Comparison of ENCODE assay signal across 8 cellular contexts in the genomic region with DNA sequence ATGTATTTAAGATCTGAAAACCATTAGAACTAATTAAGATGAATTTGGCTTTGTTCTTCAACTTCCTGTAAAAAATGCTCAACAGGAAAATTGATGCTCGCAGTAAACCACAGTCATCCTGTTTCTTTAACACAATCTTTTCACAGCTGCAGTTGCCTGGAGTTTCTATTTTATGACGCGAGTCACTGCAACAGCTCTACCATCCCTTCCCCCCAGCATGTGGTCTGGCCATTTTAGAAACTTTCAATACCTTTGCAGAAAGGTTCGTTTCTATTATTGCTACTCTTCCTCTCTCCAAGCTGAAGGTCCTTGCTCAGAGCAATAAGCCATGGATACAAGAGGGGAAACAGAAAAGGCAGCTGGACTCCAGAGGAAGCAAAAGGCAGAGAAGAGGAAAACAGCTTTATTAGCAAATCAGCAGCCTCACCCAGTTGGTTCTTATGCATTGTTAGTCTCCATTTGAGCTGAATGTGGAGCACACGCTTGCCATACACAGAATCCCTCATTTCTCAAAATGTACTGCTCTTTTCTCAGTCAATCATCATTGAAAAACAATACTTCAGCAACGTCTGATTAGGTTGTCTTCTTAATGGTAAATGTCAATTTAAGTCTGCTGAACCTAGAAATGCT. TPM values are rescaled to one million over a fixed set of nuclear protein-coding genes. Genes with fewer than 3 reads are reported as not detected.
A peak's percentile ranks its signal among the peaks of the same experiment; 100 is the strongest.
DNase-seq lines count a peak whose midpoint lies in the region; ATAC-seq and TF ChIP-seq lines count a peak whose summit lies in the region.

No MANE protein-coding gene starts in this region.

- intact Hi-C loops in upper lobe of right lung (cut with DNase I) (no loop called here), Calu3 (cut with micrococcal nuclease; ENCODE audit: unreplicated experiment) (no loop called here)

- peak overlapping the region; percentile 60 for H3K9ac ChIP-seq in GM23248

- TF ChIP-seq CTCF in GM10266 (IDR thresholded peaks at IDR 0.05; ENCODE audit: control insufficient read depth, insufficient read depth, low read depth, missing control alignments) (no peak), endothelial cell (IDR thresholded peaks at IDR 0.05; ENCODE audit: unreplicated experiment) (no peak), nephron (IDR thresholded peaks at IDR 0.05; ENCODE audit: unreplicated experiment in 3 of 3) (no peak), upper lobe of right lung (IDR thresholded peaks at IDR 0.05) (no peak), Calu3 (IDR thresholded peaks at IDR 0.05; ENCODE audit: unreplicated experiment) (no peak)

- H3K27ac Mint-ChIP-seq in activated CD4-positive, alpha-beta T cell treated with anti-CD3 and anti-CD28 coated beads, Interleukin-2, amount 10 ng/mL, durations not matched to agents 7 days and 5 days, result peak overlapping the region; percentile 99
- H3K27ac Mint-ChIP-seq in endothelial cell (ENCODE audit: unreplicated experiment) (peak overlapping the region; percentile 100), nephron (peak overlapping the region; percentile 79 to 94 (median 90)), Calu3 (ENCODE audit: unreplicated experiment) (no peak overlapping the region)

- POLR2A ChIA-PET in activated CD4-positive, alpha-beta T cell treated with anti-CD3 and anti-CD28 coated beads, Interleukin-2, amount 10 ng/mL, durations not matched to agents 7 days and 5 days (lab: Charles Lee), result interaction anchor here (0.6 to 5.4 kb wide), 5 partner anchors 15 to 615 kb away, joined by 3 to 53 read pairs (median 4); no protein-coding TSS in a partner anchor

- peaks cover 43% of the 10 kb centered on the region for H3K79me2 ChIP-seq in GM23248 (ENCODE audit: insufficient read depth)

- H3K4me2 ChIP-seq in GM23248 (ENCODE audit: unreplicated experiment), result peak overlapping the region; percentile 74

- peaks cover 54% of the 10 kb centered on the region for H3F3A ChIP-seq in GM23248 (ENCODE audit: insufficient read depth)

- H3K27me3 ChIP-seq in GM23248 (replicated peaks; ENCODE audit: insufficient read depth), result no peaks in the 10 kb centered on the region
- H3K27me3 ChIP-seq in upper lobe of right lung, result no peaks in the 10 kb centered on the region

- H3K27ac ChIP-seq in GM23248, result peak overlapping the region; percentile 71
- H3K27ac ChIP-seq in upper lobe of right lung, result peak overlapping the region; percentile 85

- no peaks in the 10 kb centered on the region for H3K9me3 ChIP-seq in GM23248 (ENCODE audit: low read depth)
- H3K9me3 ChIP-seq in upper lobe of right lung, result no peaks in the 10 kb centered on the region

- H3K36me3 Mint-ChIP-seq in activated CD4-positive, alpha-beta T cell treated with anti-CD3 and anti-CD28 coated beads, Interleukin-2, amount 10 ng/mL, durations not matched to agents 7 days and 5 days (ENCODE audit: low read depth), result peaks cover 79% of the 10 kb centered on the region
- peaks cover 3% of the 10 kb centered on the region for H3K36me3 Mint-ChIP-seq in endothelial cell (ENCODE audit: low read depth, unreplicated experiment)
- no peaks in the 10 kb centered on the region for H3K36me3 Mint-ChIP-seq in nephron (ENCODE audit: low read depth)
- no peaks in the 10 kb centered on the region for H3K36me3 Mint-ChIP-seq in Calu3 (ENCODE audit: insufficient read depth, unreplicated experiment)

- H3K4me1 Mint-ChIP-seq in activated CD4-positive, alpha-beta T cell treated with anti-CD3 and anti-CD28 coated beads, Interleukin-2, amount 10 ng/mL, durations not matched to agents 7 days and 5 days, result peaks cover 54% of the 10 kb centered on the region
- H3K4me1 Mint-ChIP-seq in endothelial cell (ENCODE audit: unreplicated experiment), result peaks cover 57% of the 10 kb centered on the region
- peaks cover 63% of the 10 kb centered on the region for H3K4me1 Mint-ChIP-seq in nephron
- peaks cover 7% of the 10 kb centered on the region for H3K4me1 Mint-ChIP-seq in Calu3 (ENCODE audit: low read depth, unreplicated experiment)

- peaks cover 68% of the 10 kb centered on the region for H3K4me1 ChIP-seq in GM23248 (ENCODE audit: insufficient read depth)
- peaks cover 27% of the 10 kb centered on the region for H3K4me1 ChIP-seq in upper lobe of right lung

- H3K9me2 ChIP-seq in GM23248 (ENCODE audit: insufficient read depth), result no peaks in the 10 kb centered on the region

- H3K36me3 ChIP-seq in GM23248 (ENCODE audit: low read depth) (no peaks in the 10 kb centered on the region), upper lobe of right lung (no peaks in the 10 kb centered on the region)

- peak overlapping the region; percentile 88 for H3K4me3 Mint-ChIP-seq in activated CD4-positive, alpha-beta T cell treated with anti-CD3 and anti-CD28 coated beads, Interleukin-2, amount 10 ng/mL, durations not matched to agents 7 days and 5 days
- peak overlapping the region; percentile 6 for H3K4me3 Mint-ChIP-seq in endothelial cell (ENCODE audit: unreplicated experiment)
- peak overlapping the region; percentile 27 to 48 (median 45) for H3K4me3 Mint-ChIP-seq in nephron
- no peak overlapping the region for H3K4me3 Mint-ChIP-seq in Calu3 (ENCODE audit: low read depth, unreplicated experiment)

- peak overlapping the region; percentile 70 for H2AFZ ChIP-seq in GM23248

- CTCF ChIA-PET in activated CD4-positive, alpha-beta T cell treated with anti-CD3 and anti-CD28 coated beads, Interleukin-2, amount 10 ng/mL, durations not matched to agents 7 days and 5 days (lab: Charles Lee), result interaction anchor here (0.9 to 10.9 kb wide), 9 partner anchors 10 to 99 kb away, joined by 3 to 91 read pairs (median 4); no protein-coding TSS in a partner anchor
- CTCF ChIA-PET in Calu3 (lab: Charles Lee), result interaction anchor here (1.0 to 1.1 kb wide), 2 partner anchors 15 to 131 kb away, joined by 3 read pairs; no protein-coding TSS in a partner anchor

- H3K9me3 Mint-ChIP-seq in activated CD4-positive, alpha-beta T cell treated with anti-CD3 and anti-CD28 coated beads, Interleukin-2, amount 10 ng/mL, durations not matched to agents 7 days and 5 days, result peaks cover 3% of the 10 kb centered on the region
- no peaks in the 10 kb centered on the region for H3K9me3 Mint-ChIP-seq in endothelial cell (ENCODE audit: unreplicated experiment)
- no peaks in the 10 kb centered on the region for H3K9me3 Mint-ChIP-seq in nephron
- H3K9me3 Mint-ChIP-seq in Calu3 (ENCODE audit: low read depth, unreplicated experiment), result no peaks in the 10 kb centered on the region

- peak; percentile 46 for DNase-seq in GM10266 (ENCODE audit: extremely low spot score)
- peak; percentile 84 for DNase-seq in GM23248
- DNase-seq in M059J (ENCODE audit: low read depth), result peak; percentile 78
- DNase-seq in activated CD4-positive, alpha-beta T cell treated with anti-CD3 and anti-CD28 coated beads, Interleukin-2, amount 10 ng/mL, durations not matched to agents 7 days and 5 days, result peak; percentile 88
- DNase-seq in endothelial cell (ENCODE audit: low spot score), result peak; percentile 41
- DNase-seq in upper lobe of right lung, result no peak
- no peak for DNase-seq in Calu3

- no peaks in the 10 kb centered on the region for H4K20me1 ChIP-seq in GM23248 (ENCODE audit: insufficient read depth)

- 32% methylated on average over 6 of the region's 6 CpGs for WGBS in GM23248 (ENCODE audit: low coverage in 1 of 2, low lambda C conversion rate in 2 of 2, missing lambda C conversion rate in 2 of 2), 2 experiments

- in situ Hi-C loops in GM23248 (cut with MboI), result no loop called here

- H3K4me3 ChIP-seq in GM23248, result peak overlapping the region; percentile 55
- H3K4me3 ChIP-seq in upper lobe of right lung, result peak overlapping the region; percentile 17

- peaks cover 2% of the 10 kb centered on the region for H3K27me3 Mint-ChIP-seq in activated CD4-positive, alpha-beta T cell treated with anti-CD3 and anti-CD28 coated beads, Interleukin-2, amount 10 ng/mL, durations not matched to agents 7 days and 5 days
- H3K27me3 Mint-ChIP-seq in endothelial cell (ENCODE audit: unreplicated experiment) (peaks cover 10% of the 10 kb centered on the region), nephron (ENCODE audit: low read depth) (no peaks in the 10 kb centered on the region), Calu3 (ENCODE audit: unreplicated experiment) (peaks cover 11% of the 10 kb centered on the region)

- ATAC-seq in upper lobe of right lung, result peak; percentile 69

- BruUV-seq in Calu3 (replicated peaks; lab: Mats Ljungman, UMichigan), result no TSS peak

RNA-seq across cellular contexts. Expression of a gene that starts 3.9 kb away (rescaled TPM):
- total RNA-seq in GM23248 (2014; rRNA removed; shearing (Covaris generic)), result 20.1 and 21.4 TPM in 2 replicates
- 47.8 and 50.3 TPM in 2 replicates for polyA plus RNA-seq in GM23248 (2016; fragmentation: Nextera tagmentation; extraction: Ambion mirVana)
- 5.2 and 10.6 TPM in 2 replicates for total RNA-seq in M059J (2014; rRNA removed; shearing (Covaris generic))
- 100 to 1,000 TPM; 378 to 423 TPM for total RNA-seq in activated CD4-positive, alpha-beta T cell treated with anti-CD3 and anti-CD28 coated beads, Interleukin-2, amount 10 ng/mL, durations not matched to agents 7 days and 5 days
- total RNA-seq in endothelial cell (ENCODE audit: unreplicated experiment), result 62.8 TPM
- total RNA-seq in upper lobe of right lung, result 71.5 TPM
- 0.73 and 0.87 TPM in 2 replicates for total RNA-seq in Calu3 (2022)

Comparison
In these comparisons a context has a peak if more than half of its experiments do, and no peak if none do; other contexts are left out.
1. DNase-seq: peak in GM10266 (single experiment), GM23248 (single experiment), M059J (single experiment), activated CD4-positive, alpha-beta T cell treated with anti-CD3 and anti-CD28 coated beads, Interleukin-2, amount 10 ng/mL, durations not matched to agents 7 days and 5 days (single experiment) and endothelial cell (single experiment); none in upper lobe of right lung (single experiment) and Calu3 (single experiment).